16 cellular contexts compared by ENCODE assay signal in the genomic region with DNA sequence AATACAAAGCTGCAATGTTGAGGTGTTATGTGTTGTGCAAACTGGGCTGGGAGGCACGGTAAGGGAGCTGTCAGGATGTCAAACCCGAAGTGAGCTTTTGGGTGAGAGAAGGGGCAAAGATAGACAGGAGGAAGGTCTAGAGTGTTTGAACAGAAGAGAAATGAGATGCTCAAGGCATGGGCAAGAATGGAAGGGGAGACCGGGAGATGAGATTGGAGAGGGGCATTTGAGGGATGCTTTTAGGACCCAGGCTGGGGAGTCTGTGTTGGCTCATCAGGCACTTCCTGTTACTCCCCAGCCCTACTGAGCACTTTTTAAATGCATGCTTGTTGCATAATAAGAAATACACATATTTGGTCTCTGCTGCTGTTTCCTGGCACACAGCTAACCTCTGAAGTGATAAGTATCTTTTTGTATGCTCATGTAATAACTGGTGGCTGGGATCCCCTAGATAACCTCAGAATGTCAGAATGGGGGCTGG. TPM values are rescaled to one million over a fixed set of nuclear protein-coding genes. Genes with fewer than 3 reads are reported as not detected.
DNase-seq lines count a peak whose midpoint lies in the region; ATAC-seq and TF ChIP-seq lines count a peak whose summit lies in the region.
"Had no signal": no experiment of that assay in that cellular context is flagged by ENCODE, and none has a peak within 500 bp of the region (broad histone marks: within the 10 kb centered on the region; RNA-seq: fewer than 3 reads in every experiment).

No MANE protein-coding gene starts in this region.

- H3K4me1 Mint-ChIP-seq in CD8-positive, alpha-beta T cell (ENCODE audit: low read depth), result peaks cover 58% of the 10 kb centered on the region
- H3K4me1 Mint-ChIP-seq in T-helper 1 cell treated with Interleukin-12 subunit alpha and Interleukin-12 subunit beta and Interleukin-4 antibody, amounts not matched to agents 30 μg/mL and 1 μg/mL, for 36 hours (ENCODE audit: low read depth), result peaks cover 29% of the 10 kb centered on the region
- peaks cover 35 to 49% of the 10 kb centered on the region in 2 donors for H3K4me1 Mint-ChIP-seq in effector memory CD8-positive, alpha-beta T cell (ENCODE audit: low read depth in 2 of 2)

- no peak for TF ChIP-seq CTCF in CD8-positive, alpha-beta T cell (IDR thresholded peaks at IDR 0.05)

- DNase-seq in CD1c-positive myeloid dendritic cell (ENCODE audit: extremely low spot score) (peak; percentile 31), LoVo (ENCODE audit: low spot score) (no peak), NCI-H146 treated with DMSO at 0.1 percent for 48 hours (lab: John Stamatoyannopoulos, UW; ENCODE audit: unreplicated experiment) (no peak), DMS153 (lab: John Stamatoyannopoulos, UW) (no peak)
- peak in 6 of 7 experiments; percentile 6 to 59 (median 28) for DNase-seq in CD8-positive, alpha-beta T cell
- peak; percentile 14 to 48 (median 25) for DNase-seq in effector memory CD8-positive, alpha-beta T cell
- DNase-seq: anterior cingulate cortex; cortex of kidney; hypothalamus; NCI-H1092 treated with DMSO at 0.1 percent for 48 hours; right cardiac atrium; stimulated activated CD4-positive, alpha-beta T cell treated with anti-CD3 and anti-CD28 coated beads, Interleukin-2, amount 100 ng/mL, for 48 hours had no signal

- POLR2A ChIA-PET in CD8-positive, alpha-beta T cell (lab: Charles Lee), result interaction anchor here (0.9 to 1.9 kb wide), 13 partner anchors 13 to 648 kb away, joined by 3 to 13 read pairs (median 4); partner anchors contain the start of genes NLE1, SLFN12L, SLFN5 and TAF15

- no peaks in the 10 kb centered on the region for H3K27me3 Mint-ChIP-seq in CD8-positive, alpha-beta T cell (ENCODE audit: low read depth)
- H3K27me3 Mint-ChIP-seq in T-helper 1 cell treated with Interleukin-12 subunit alpha and Interleukin-12 subunit beta and Interleukin-4 antibody, amounts not matched to agents 30 μg/mL and 1 μg/mL, for 36 hours (ENCODE audit: low read depth), result no peaks in the 10 kb centered on the region
- H3K27me3 Mint-ChIP-seq in effector memory CD8-positive, alpha-beta T cell, result no peaks in the 10 kb centered on the region

- intact Hi-C loops in CD8-positive, alpha-beta T cell (cut with DNase I, micrococcal nuclease), result loop anchor here in 1 of 2 experiments (1.0 kb wide), 1 partner anchor 19 kb away; the partner anchor contains the start of gene NLE1

- peaks cover 53% of the 10 kb centered on the region for H3K4me1 ChIP-seq in CD8-positive, alpha-beta T cell (ENCODE audit: insufficient read depth, low read length)

- no peaks in the 10 kb centered on the region for H3K27me3 ChIP-seq in CD8-positive, alpha-beta T cell (ENCODE audit: insufficient read depth, low read length)

- H3K36me3 Mint-ChIP-seq in CD8-positive, alpha-beta T cell, result no peaks in the 10 kb centered on the region
- H3K36me3 Mint-ChIP-seq in T-helper 1 cell treated with Interleukin-12 subunit alpha and Interleukin-12 subunit beta and Interleukin-4 antibody, amounts not matched to agents 30 μg/mL and 1 μg/mL, for 36 hours (ENCODE audit: low read depth), result peaks cover 3% of the 10 kb centered on the region
- H3K36me3 Mint-ChIP-seq in effector memory CD8-positive, alpha-beta T cell (ENCODE audit: insufficient read depth), result peaks cover 9% of the 10 kb centered on the region

- H3K9me3 ChIP-seq in CD8-positive, alpha-beta T cell (ENCODE audit: low read length), result no peaks in the 10 kb centered on the region

- CTCF ChIA-PET in CD8-positive, alpha-beta T cell (lab: Charles Lee), result interaction anchor here (0.9 to 1.7 kb wide), 6 partner anchors 18 to 619 kb away, joined by 3 to 8 read pairs (median 3); no protein-coding TSS in a partner anchor

- ATAC-seq in CD8-positive, alpha-beta T cell, result peak; percentile 52
- peak; percentile 77 for ATAC-seq in effector memory CD8-positive, alpha-beta T cell (replicated peaks)
- no peak for ATAC-seq in HG02759 (IDR thresholded peaks at IDR 0.05; ENCODE audit: unreplicated experiment)
- ATAC-seq: right cardiac atrium had no signal

- H3K9me3 Mint-ChIP-seq in CD8-positive, alpha-beta T cell, result peaks cover 3% of the 10 kb centered on the region
- H3K9me3 Mint-ChIP-seq in T-helper 1 cell treated with Interleukin-12 subunit alpha and Interleukin-12 subunit beta and Interleukin-4 antibody, amounts not matched to agents 30 μg/mL and 1 μg/mL, for 36 hours, result no peaks in the 10 kb centered on the region
- no peaks in the 10 kb centered on the region for H3K9me3 Mint-ChIP-seq in effector memory CD8-positive, alpha-beta T cell

- H3K36me3 ChIP-seq in CD8-positive, alpha-beta T cell (ENCODE audit: insufficient read depth, low read length), result no peaks in the 10 kb centered on the region

- peak overlapping the region; percentile 95 for H3K27ac Mint-ChIP-seq in CD8-positive, alpha-beta T cell
- peak overlapping the region; percentile 58 for H3K27ac Mint-ChIP-seq in T-helper 1 cell treated with Interleukin-12 subunit alpha and Interleukin-12 subunit beta and Interleukin-4 antibody, amounts not matched to agents 30 μg/mL and 1 μg/mL, for 36 hours
- peak overlapping the region; percentile 55 to 66 for H3K27ac Mint-ChIP-seq in effector memory CD8-positive, alpha-beta T cell

- peak overlapping the region; percentile 5 for H3K4me3 ChIP-seq in CD8-positive, alpha-beta T cell (ENCODE audit: low read depth, low read length)

- peak overlapping the region; percentile 40 for H3K27ac ChIP-seq in CD8-positive, alpha-beta T cell (ENCODE audit: low read depth, low read length)
- H3K27ac ChIP-seq: C4-2B had no signal

- H3K4me3 Mint-ChIP-seq in CD8-positive, alpha-beta T cell, result peak overlapping the region; percentile 70
- H3K4me3 Mint-ChIP-seq in T-helper 1 cell treated with Interleukin-12 subunit alpha and Interleukin-12 subunit beta and Interleukin-4 antibody, amounts not matched to agents 30 μg/mL and 1 μg/mL, for 36 hours, result peak overlapping the region; percentile 38
- peak overlapping the region; percentile 60 to 68 for H3K4me3 Mint-ChIP-seq in effector memory CD8-positive, alpha-beta T cell

RNA-seq across cellular contexts. Expression of gene UNC45B, which starts 13.7 kb away (rescaled TPM):
- total RNA-seq in CD8-positive, alpha-beta T cell, result under 1 TPM; 0.19 to 0.38 TPM

RNA-seq across cellular contexts. Expression of gene NLE1, which starts 19.2 kb away (rescaled TPM):
- 10 to 100 TPM in 1 of 2 experiments, 1 to 10 TPM in 1; 9.4 to 11.3 TPM for total RNA-seq in CD8-positive, alpha-beta T cell

RNA-seq across cellular contexts. Expression of gene SLC35G3, which starts 32.9 kb away (rescaled TPM):
- total RNA-seq in CD8-positive, alpha-beta T cell, result not detected
- total RNA-seq: liver, right cardiac atrium had no signal

RNA-seq across cellular contexts. Expression of gene FNDC8, which starts 39.9 kb away (rescaled TPM):
- total RNA-seq in CD8-positive, alpha-beta T cell, result not detected
- total RNA-seq: liver, right cardiac atrium had no signal

RNA-seq across cellular contexts. Expression of gene RAD51D, which starts 41.7 kb away (rescaled TPM):
- 1 to 10 TPM; 6.9 to 8.7 TPM for total RNA-seq in CD8-positive, alpha-beta T cell

Comparison
In these comparisons a context has a peak if more than half of its experiments do, and no peak if none do; other contexts are left out.
1. DNase-seq: peak in CD1c-positive myeloid dendritic cell (single experiment), CD8-positive, alpha-beta T cell (6 of 7) and effector memory CD8-positive, alpha-beta T cell (3 of 3); none in LoVo (single experiment), NCI-H146 treated with DMSO at 0.1 percent for 48 hours (single experiment) and DMS153 (single experiment).
2. Peak in every context shown above with its lines, with median percentiles within 50 percentile points of each other: H3K27ac Mint-ChIP-seq and H3K4me3 Mint-ChIP-seq.